ENCODE assay signal across 20 cellular contexts in genomic region chr3:185721970-185722369, GRCh38.
DNase-seq lines count a peak whose midpoint lies in the region; ATAC-seq, FAIRE-seq and TF ChIP-seq lines count a peak whose summit lies in the region.
"Had no signal": no experiment of that assay in that cellular context is flagged by ENCODE, and none has a peak within 500 bp of the region (broad histone marks: within the 10 kb centered on the region; RNA-seq: fewer than 3 reads in every experiment).

No MANE protein-coding gene starts in this region.

- intact Hi-C loops in HepG2 (cut with micrococcal nuclease; ENCODE audit: unreplicated experiment) (no loop called here), right lobe of liver (cut with DNase I) (no loop called here)

- FAIRE-seq in HepG2 (lab: Jason Lieb, UNC), result no peak
- FAIRE-seq: A204.1, D721Med, GM12892 had no signal

- peaks cover 52% of the 10 kb centered on the region for H3K36me3 Mint-ChIP-seq in nephron (ENCODE audit: low read depth)
- H3K36me3 Mint-ChIP-seq in type B pancreatic cell, result peaks cover 39% of the 10 kb centered on the region
- H3K36me3 Mint-ChIP-seq in activated CD8-positive, alpha-beta T cell treated with anti-CD3 and anti-CD28 coated beads, Interleukin-2, amount 10 ng/mL, durations not matched to agents 7 days and 5 days (ENCODE audit: low read depth), result no peaks in the 10 kb centered on the region
- H3K36me3 Mint-ChIP-seq: CD4-positive, CD25-positive, alpha-beta regulatory T cell; CD8-positive, alpha-beta memory T cell had no signal

- no peak for TF ChIP-seq RAD21 in HepG2 (CRISPR knock-in tag; IDR thresholded peaks at IDR 0.05)

- TF ChIP-seq CTCF in HepG2 (CRISPR knock-in tag; IDR thresholded peaks at IDR 0.05) (no peak), right lobe of liver (IDR thresholded peaks at IDR 0.05) (no peak), nephron (IDR thresholded peaks at IDR 0.05; ENCODE audit: unreplicated experiment in 3 of 3) (no peak), type B pancreatic cell (conservative IDR thresholded peaks at IDR 0.05) (no peak)

- H3K4me1 ChIP-seq in HepG2 (ENCODE audit: insufficient read depth, low read length), result peaks cover 69% of the 10 kb centered on the region
- H3K4me1 ChIP-seq in right lobe of liver, result no peaks in the 10 kb centered on the region
- H3K4me1 ChIP-seq: BE2C, HAP-1 had no signal

- H3K36me3 ChIP-seq in HepG2 (replicated peaks in 1 of 2; ENCODE audit: control insufficient read depth in 1 of 2, insufficient read depth in 2 of 2, low read length in 2 of 2) (peaks cover 0 to 7% of the 10 kb centered on the region in 2 experiments; a peak in 3 of 5 replicates), right lobe of liver (no peaks in the 10 kb centered on the region)
- H3K36me3 ChIP-seq: BE2C, HAP-1 had no signal

- H3K79me2 ChIP-seq in HepG2 (ENCODE audit: insufficient read depth, low read length), result peaks cover 93% of the 10 kb centered on the region

- H3K4me2 ChIP-seq in HepG2 (ENCODE audit: low read depth, low read length), result no peak overlapping the region

- H3K27me3 ChIP-seq in HepG2 (ENCODE audit: control insufficient read depth in 1 of 2, insufficient read depth in 2 of 2, low read length in 2 of 2) (no peaks in the 10 kb centered on the region), right lobe of liver (no peaks in the 10 kb centered on the region)

- no peak for TF ChIP-seq EP300 in HepG2 (IDR thresholded peaks at IDR 0.05; ENCODE audit: low read depth in 2 of 2, low read length in 2 of 2)
- no peak for TF ChIP-seq EP300 in HepG2 (CRISPR knock-in tag; IDR thresholded peaks at IDR 0.05; ENCODE audit: borderline replicate concordance)

- no peak for DNase-seq in HepG2 (ENCODE audit: low spot score)
- no peak for DNase-seq in right lobe of liver
- no peak for DNase-seq in epithelial cell of prostate (ENCODE audit: low read depth, low spot score)
- no peak for DNase-seq in type B pancreatic cell (ENCODE audit: extremely low spot score, unreplicated experiment)
- no peak for DNase-seq in stimulated activated CD4-positive, alpha-beta T cell treated with anti-CD3 and anti-CD28 coated beads, Interleukin-1b, Interleukin-23, amount 100 ng/mL, for 48 hours
- no peak for DNase-seq in activated CD8-positive, alpha-beta T cell treated with anti-CD3 and anti-CD28 coated beads, Interleukin-2, amount 10 ng/mL, durations not matched to agents 7 days and 5 days
- DNase-seq: ACHN; BE2C; C1 segment of cervical spinal cord; CD4-positive, CD25-positive, alpha-beta regulatory T cell; CD8-positive, alpha-beta memory T cell; COR-L47; GDM1; GOT3 had no signal

- H3K4me3 ChIP-seq in HepG2 (replicated peaks in 1 of 3; ENCODE audit: insufficient read depth in 1 of 3, low read depth in 2 of 3, low read length in 3 of 3) (no peak overlapping the region), right lobe of liver (no peak overlapping the region)
- H3K4me3 ChIP-seq: HAP-1 had no signal

- H3K4me1 Mint-ChIP-seq in nephron (peaks cover 58% of the 10 kb centered on the region), type B pancreatic cell (ENCODE audit: unreplicated experiment) (peaks cover 50% of the 10 kb centered on the region)
- H3K4me1 Mint-ChIP-seq in activated CD8-positive, alpha-beta T cell treated with anti-CD3 and anti-CD28 coated beads, Interleukin-2, amount 10 ng/mL, durations not matched to agents 7 days and 5 days (ENCODE audit: low read depth), result no peaks in the 10 kb centered on the region
- H3K4me1 Mint-ChIP-seq: CD4-positive, CD25-positive, alpha-beta regulatory T cell; CD8-positive, alpha-beta memory T cell had no signal

- H3K27me3 Mint-ChIP-seq in nephron (ENCODE audit: low read depth) (no peaks in the 10 kb centered on the region), type B pancreatic cell (no peaks in the 10 kb centered on the region)
- H3K27me3 Mint-ChIP-seq in activated CD8-positive, alpha-beta T cell treated with anti-CD3 and anti-CD28 coated beads, Interleukin-2, amount 10 ng/mL, durations not matched to agents 7 days and 5 days (ENCODE audit: low read depth), result peaks cover 6% of the 10 kb centered on the region
- H3K27me3 Mint-ChIP-seq: CD4-positive, CD25-positive, alpha-beta regulatory T cell had no signal

- no peak for TF ChIP-seq POLR2A in HepG2 (IDR thresholded peaks at IDR 0.05; ENCODE audit: insufficient read depth in 1 of 2, low read depth in 2 of 2, low read length in 2 of 2)
- no peak for TF ChIP-seq POLR2A in right lobe of liver (IDR thresholded peaks at IDR 0.05)

- no peak overlapping the region for H3K9ac ChIP-seq in HepG2 (ENCODE audit: insufficient read depth, low read depth, low read length)

- H3K4me3 Mint-ChIP-seq in nephron, result no peak overlapping the region
- H3K4me3 Mint-ChIP-seq in type B pancreatic cell, result no peak overlapping the region
- H3K4me3 Mint-ChIP-seq in activated CD8-positive, alpha-beta T cell treated with anti-CD3 and anti-CD28 coated beads, Interleukin-2, amount 10 ng/mL, durations not matched to agents 7 days and 5 days, result no peak overlapping the region
- H3K4me3 Mint-ChIP-seq: CD4-positive, CD25-positive, alpha-beta regulatory T cell; CD8-positive, alpha-beta memory T cell had no signal

- H3K27ac ChIP-seq in HepG2 (ENCODE audit: extremely low read length, insufficient read depth, low read length), result no peak overlapping the region
- no peak overlapping the region for H3K27ac ChIP-seq in right lobe of liver
- peak overlapping the region; percentile 100 for H3K27ac ChIP-seq in epithelial cell of prostate

- H3K9me3 ChIP-seq in HepG2 (ENCODE audit: low read length), result no peaks in the 10 kb centered on the region
- no peaks in the 10 kb centered on the region for H3K9me3 ChIP-seq in right lobe of liver
- H3K9me3 ChIP-seq: BE2C, HAP-1 had no signal

- CTCF ChIA-PET in HepG2 (lab: Yijun Ruan, JAX; ENCODE audit: low intra/inter-chr PET ratio, low total read pairs), result no interaction called here
- CTCF ChIA-PET in activated CD8-positive, alpha-beta T cell treated with anti-CD3 and anti-CD28 coated beads, Interleukin-2, amount 10 ng/mL, durations not matched to agents 7 days and 5 days (lab: Charles Lee), result no interaction called here

- H3K27ac Mint-ChIP-seq in nephron (peak overlapping the region in 2 of 3 experiments; percentile 5 to 45), type B pancreatic cell (peak overlapping the region; percentile 16)
- no peak overlapping the region for H3K27ac Mint-ChIP-seq in activated CD8-positive, alpha-beta T cell treated with anti-CD3 and anti-CD28 coated beads, Interleukin-2, amount 10 ng/mL, durations not matched to agents 7 days and 5 days
- H3K27ac Mint-ChIP-seq: CD8-positive, alpha-beta memory T cell had no signal

- no peak overlapping the region for H2AFZ ChIP-seq in HepG2 (ENCODE audit: low read length)

- 97% methylated on average over 3 of the region's 3 CpGs for WGBS in HepG2 (ENCODE audit: low lambda C conversion rate)
- 82% methylated on average over 3 of the region's 3 CpGs for WGBS in right lobe of liver (ENCODE audit: insufficient coverage, low coverage, low lambda C conversion rate, missing lambda C conversion rate)

- POLR2A ChIA-PET in HepG2 (lab: Yijun Ruan, JAX), result no interaction called here
- POLR2A ChIA-PET in activated CD8-positive, alpha-beta T cell treated with anti-CD3 and anti-CD28 coated beads, Interleukin-2, amount 10 ng/mL, durations not matched to agents 7 days and 5 days (lab: Charles Lee), result no interaction called here

- H3K9me3 Mint-ChIP-seq in nephron (peaks cover 4% of the 10 kb centered on the region), type B pancreatic cell (no peaks in the 10 kb centered on the region)
- H3K9me3 Mint-ChIP-seq in activated CD8-positive, alpha-beta T cell treated with anti-CD3 and anti-CD28 coated beads, Interleukin-2, amount 10 ng/mL, durations not matched to agents 7 days and 5 days (ENCODE audit: insufficient read depth), result no peaks in the 10 kb centered on the region
- H3K9me3 Mint-ChIP-seq: CD4-positive, CD25-positive, alpha-beta regulatory T cell; CD8-positive, alpha-beta memory T cell had no signal

- H4K20me1 ChIP-seq in HepG2 (ENCODE audit: insufficient read depth, low read length), result peaks cover 78% of the 10 kb centered on the region

- in situ Hi-C loops in HepG2 (cut with HindIII; ENCODE audit: extremely low pct_ligation_motif_present, low pct_unique_long_range_greater_than_20kb), result no loop called here

- no TSS peak for BruUV-seq in HepG2 (replicated peaks; lab: Mats Ljungman, UMichigan)

- ATAC-seq in HepG2 (no peak), right lobe of liver (no peak), HG02763 (IDR thresholded peaks at IDR 0.05; ENCODE audit: unreplicated experiment) (no peak)
- ATAC-seq in activated CD8-positive, alpha-beta T cell treated with anti-CD3 and anti-CD28 coated beads, Interleukin-2, amount 10 ng/mL, durations not matched to agents 7 days and 5 days, result no peak

TF ChIP-seq in HepG2, 621 proteins besides CTCF, POLR2A, EP300 and RAD21 (continues in another document):
- TF ChIP-seq ZNF772 (CRISPR knock-in tag; IDR thresholded peaks at IDR 0.05), result no peak
- TF ChIP-seq ZNF513 (CRISPR knock-in tag; conservative IDR thresholded peaks at IDR 0.05), result no peak
- no peak for TF ChIP-seq ZBTB8A (CRISPR knock-in tag; IDR thresholded peaks at IDR 0.05; ENCODE audit: borderline replicate concordance, low read depth)
- TF ChIP-seq ZNF121 (CRISPR knock-in tag; IDR thresholded peaks at IDR 0.05), result peak; percentile 60
